25 cellular contexts compared by ENCODE assay signal in the genomic region with DNA sequence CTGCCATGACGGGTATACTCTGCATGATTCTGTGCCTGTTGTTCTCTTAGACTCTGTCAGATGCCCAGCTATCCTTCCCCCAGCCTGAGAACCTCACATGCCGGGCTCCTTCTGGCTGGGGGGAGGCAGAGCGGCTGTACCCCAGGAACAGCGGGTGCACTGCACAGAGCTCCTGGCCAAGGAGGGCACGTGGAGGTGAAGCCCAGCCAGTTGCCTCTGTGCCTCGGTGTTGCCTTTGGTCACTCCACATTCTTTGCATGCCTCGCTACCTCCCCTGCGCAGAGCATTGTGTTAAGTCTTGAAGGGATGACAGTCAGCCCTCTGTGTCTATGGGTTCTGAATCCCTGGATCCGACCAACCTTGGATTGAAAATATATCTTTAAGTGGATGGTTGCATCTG.
DNase-seq lines count a peak whose midpoint lies in the region; ATAC-seq, FAIRE-seq and TF ChIP-seq lines count a peak whose summit lies in the region.
"Had no signal": no experiment of that assay in that cellular context is flagged by ENCODE, and none has a peak within 500 bp of the region (broad histone marks: within the 10 kb centered on the region; RNA-seq: fewer than 3 reads in every experiment).

No MANE protein-coding gene starts in this region.

- CTCF ChIA-PET in H1 (lab: Charles Lee; ENCODE audit: partially characterized antibody), result interaction anchor here (1.0 to 1.2 kb wide), 2 partner anchors 35 to 70 kb away, joined by 3 to 4 read pairs; no protein-coding TSS in a partner anchor

- H2AFZ ChIP-seq in H1 (ENCODE audit: low read length), result no peak overlapping the region
- H2AFZ ChIP-seq: GM23248 had no signal

- H3K4me2 ChIP-seq in H1 (ENCODE audit: insufficient read depth in 1 of 2, low read depth in 2 of 2, low read length in 2 of 2), result no peak overlapping the region

- H3K14ac ChIP-seq in H1 (ENCODE audit: insufficient read length), result no peak overlapping the region

- DNase-seq in H1 (ENCODE audit: low read depth in 1 of 2, low spot score in 2 of 2) (no peak), heart left ventricle (no peak), kidney (peak; percentile 46), spleen (peak; percentile 49), NCI-H2107 treated with DMSO at 0.1 percent for 48 hours (lab: John Stamatoyannopoulos, UW; ENCODE audit: unreplicated experiment) (no peak), activated gamma-delta T cell treated with Interleukin-2 at 50 U/mL for 16 hours (no peak)
- DNase-seq: BE2C; EL; GM23248; HCEC 1CT; MM.1S; NCI-H1092; NCI-H1436; NCI-H187 treated with DMSO at 0.1 percent for 48 hours; NCI-H2107; NCI-H2227 treated with DMSO at 0.1 percent for 48 hours; NCI-H510A; NCI-H748 treated with DMSO at 0.1 percent for 48 hours; NK-92 treated with Interleukin-12 subunit alpha and Interleukin-12 subunit beta, amount 100 ng/mL, for 24 hours; SHP77 had no signal

- H3K4me3 ChIP-seq in H1 (ENCODE audit: extremely low read depth in 1 of 4, insufficient read depth in 2 of 4, low read depth in 3 of 4, low read length in 4 of 4) (no peak overlapping the region), heart left ventricle (no peak overlapping the region), kidney (ENCODE audit: low read length in 2 of 2) (no peak overlapping the region), spleen (no peak overlapping the region)
- H3K4me3 ChIP-seq: GM12878, GM23248, K562 had no signal

- no peaks in the 10 kb centered on the region for H3K23me2 ChIP-seq in H1 (ENCODE audit: low read depth, low read length)

- H4K91ac ChIP-seq in H1 (replicated peaks; ENCODE audit: insufficient read length, low read length), result no peak overlapping the region

- H3K23ac ChIP-seq in H1 (ENCODE audit: insufficient read length), result no peak overlapping the region

- no peak overlapping the region for H3K9ac ChIP-seq in H1 (replicated peaks in 1 of 4; ENCODE audit: extremely low read depth in 1 of 4, low read depth in 3 of 4, low read length in 3 of 4)
- no peak overlapping the region for H3K9ac ChIP-seq in kidney (ENCODE audit: low read length in 2 of 2)
- H3K9ac ChIP-seq: GM23248 had no signal

- TF ChIP-seq POLR2A in H1 (IDR thresholded peaks at IDR 0.05; ENCODE audit: control extremely low read depth in 1 of 2, low read depth in 2 of 2, low read length in 2 of 2), result no peak
- TF ChIP-seq POLR2A in heart left ventricle (IDR thresholded peaks at IDR 0.05), result no peak
- no peak for TF ChIP-seq POLR2A in spleen (IDR thresholded peaks at IDR 0.05)

- peak overlapping the region; percentile 18; the same call in 1 of the 2 replicates for H2BK12ac ChIP-seq in H1 (ENCODE audit: low read depth, low read length)

- H4K8ac ChIP-seq in H1 (ENCODE audit: extremely low read depth, insufficient read depth, low read length), result no peak overlapping the region

- H3K18ac ChIP-seq in H1 (ENCODE audit: extremely low read depth, low read length), result no peak overlapping the region

- H2BK5ac ChIP-seq in H1 (ENCODE audit: low read depth, low read length), result no peak overlapping the region; the same call in 1 of the 2 replicates

- H3K79me2 ChIP-seq in H1 (ENCODE audit: control insufficient read depth in 1 of 2, insufficient read depth in 2 of 2, low read length in 2 of 2), result no peaks in the 10 kb centered on the region

- H2AK5ac ChIP-seq in H1 (ENCODE audit: low read depth, low read length), result no peak overlapping the region

- TF ChIP-seq RAD21 in H1 (IDR thresholded peaks at IDR 0.05 in 1 of 2, conservative IDR thresholded peaks at IDR 0.05 in 1 of 2; ENCODE audit: low read depth in 2 of 2, low read length in 2 of 2), result no peak

- POLR2A ChIA-PET in H1 (lab: Charles Lee; ENCODE audit: partially characterized antibody), result interaction anchor here (0.6 to 1.4 kb wide), 2 partner anchors 15 to 28 kb away, joined by 3 read pairs; no protein-coding TSS in a partner anchor

- H3K9me3 ChIP-seq in H1 (ENCODE audit: insufficient read depth in 2 of 2, low read depth in 1 of 2, low read length in 1 of 2) (no peaks in the 10 kb centered on the region), heart left ventricle (no peaks in the 10 kb centered on the region), kidney (ENCODE audit: control insufficient read depth in 1 of 2, low read length in 2 of 2) (no peaks in the 10 kb centered on the region), spleen (no peaks in the 10 kb centered on the region)
- H3K9me3 ChIP-seq: BE2C had no signal

- no peaks in the 10 kb centered on the region for H4K20me1 ChIP-seq in H1 (replicated peaks in 1 of 2; ENCODE audit: control insufficient read depth in 1 of 2, insufficient read depth in 2 of 2, low read length in 2 of 2)

- H3K56ac ChIP-seq in H1 (replicated peaks; ENCODE audit: insufficient read length, low read depth, low read length), result no peak overlapping the region

- FAIRE-seq in H1 (lab: Jason Lieb, UNC) (peak; percentile 45), kidney (lab: Jason Lieb, UNC) (no peak)
- FAIRE-seq: GM12878, HepG2, K562 had no signal

- peak in 3 of 4 donors; percentile 30 to 78 (median 62) for ATAC-seq in heart left ventricle
- no peak for ATAC-seq in HG02981 (IDR thresholded peaks at IDR 0.05; ENCODE audit: unreplicated experiment)
- ATAC-seq: GM12878, HepG2, K562 had no signal

- no peak overlapping the region for H2BK120ac ChIP-seq in H1 (replicated peaks; ENCODE audit: low read depth, low read length)

- no peaks in the 10 kb centered on the region for H3K79me1 ChIP-seq in H1 (ENCODE audit: low read depth, low read length)

- no peak overlapping the region for H3K4ac ChIP-seq in H1 (replicated peaks; ENCODE audit: insufficient read length, low read depth, low read length)

- no peak overlapping the region for H2BK20ac ChIP-seq in H1 (ENCODE audit: low read length)

- H4K5ac ChIP-seq in H1 (ENCODE audit: insufficient read length, low read depth, low read length), result no peak overlapping the region

- 70% methylated on average over 9 of the region's 9 CpGs; no CpG with 5 or more reads in 1 of the 2 experiments for WGBS in H1 (ENCODE audit: extremely low coverage in 1 of 2, insufficient coverage in 1 of 2, insufficient read length in 1 of 2, insufficient replicate concordance in 2 of 2, low coverage in 1 of 2, low lambda C conversion rate in 2 of 2, missing lambda C conversion rate in 1 of 2), 2 experiments
- WGBS in heart left ventricle, 4 donors, result 48 to 65% (median 58%) methylated on average over 8 to 9 of the region's 9 CpGs
- WGBS in spleen, 5 donors, result 77 to 82% (median 79%) methylated on average over 7 to 9 of the region's 9 CpGs

- H3K36me3 ChIP-seq in H1 (ENCODE audit: control insufficient read depth in 2 of 4, insufficient read depth in 4 of 4, low read length in 3 of 4), result no peaks in the 10 kb centered on the region
- H3K36me3 ChIP-seq in heart left ventricle, result no peaks in the 10 kb centered on the region
- no peaks in the 10 kb centered on the region for H3K36me3 ChIP-seq in kidney (ENCODE audit: control insufficient read depth in 1 of 2, insufficient read depth in 2 of 2, low read length in 2 of 2)
- H3K36me3 ChIP-seq in spleen, result peaks cover 0 to 4% (median 0%) of the 10 kb centered on the region in 6 donors
- H3K36me3 ChIP-seq: BE2C had no signal

- H3K27ac ChIP-seq in H1 (ENCODE audit: low read depth, low read length) (no peak overlapping the region), heart left ventricle (peak overlapping the region in 2 of 12 donors; percentile 1 to 13), kidney (ENCODE audit: low read depth in 2 of 2, low read length in 2 of 2) (no peak overlapping the region), spleen (no peak overlapping the region)
- H3K27ac ChIP-seq: GM23248, HL-60 had no signal

- no peak for TF ChIP-seq CTCF in H1 (IDR thresholded peaks at IDR 0.05; ENCODE audit: control extremely low read depth in 1 of 3, insufficient read depth in 1 of 3, low read depth in 1 of 3, low read length in 3 of 3)
- no peak for TF ChIP-seq CTCF in heart left ventricle (IDR thresholded peaks at IDR 0.05)
- TF ChIP-seq CTCF in kidney (IDR thresholded peaks at IDR 0.05; ENCODE audit: borderline replicate concordance, extremely low read depth, insufficient read depth), result no peak
- no peak for TF ChIP-seq CTCF in spleen (IDR thresholded peaks at IDR 0.05 in 8 of 11, conservative IDR thresholded peaks at IDR 0.05 in 3 of 11)

- no peak for TF ChIP-seq EP300 in H1 (IDR thresholded peaks at IDR 0.05; ENCODE audit: borderline replicate concordance in 1 of 2, low read depth in 2 of 2, low read length in 2 of 2)

- H3K4me1 ChIP-seq in H1 (replicated peaks in 1 of 4; ENCODE audit: control insufficient read depth in 3 of 4, insufficient read depth in 4 of 4, low read length in 3 of 4), result peaks cover 0 to 1% (median 0%) of the 10 kb centered on the region in 4 experiments; a peak in 3 of 7 replicates
- peaks cover 0 to 18% (median 4%) of the 10 kb centered on the region in 12 donors for H3K4me1 ChIP-seq in heart left ventricle
- no peaks in the 10 kb centered on the region for H3K4me1 ChIP-seq in kidney (ENCODE audit: control insufficient read depth in 1 of 2, insufficient read depth in 1 of 2, low read depth in 1 of 2, low read length in 2 of 2)
- no peaks in the 10 kb centered on the region for H3K4me1 ChIP-seq in spleen
- H3K4me1 ChIP-seq: BE2C had no signal

- H3K27me3 ChIP-seq in H1 (replicated peaks in 1 of 4; ENCODE audit: control insufficient read depth in 3 of 4, extremely low read depth in 1 of 4, insufficient read depth in 3 of 4, low read length in 3 of 4), result no peaks in the 10 kb centered on the region
- no peaks in the 10 kb centered on the region for H3K27me3 ChIP-seq in heart left ventricle
- peaks cover 0 to 4% (median 0%) of the 10 kb centered on the region in 7 donors for H3K27me3 ChIP-seq in spleen (replicated peaks in 1 of 7)

- no peak overlapping the region for H2BK15ac ChIP-seq in H1 (ENCODE audit: low read length)

- intact Hi-C loops in heart left ventricle (cut with DNase I), result no loop called here
- intact Hi-C loops in kidney (cut with DNase I), result no loop called here
- intact Hi-C loops in spleen (cut with DNase I; ENCODE audit: low total_unique reads), result no loop called here

TF ChIP-seq in H1, 55 proteins besides CTCF, POLR2A, EP300 and RAD21 (continues in another document):
- TF ChIP-seq GTF2F1 (IDR thresholded peaks at IDR 0.05; ENCODE audit: borderline replicate concordance, low read depth, low read length) (no peak), TEAD4 (IDR thresholded peaks at IDR 0.05; ENCODE audit: low read depth, low read length) (peak; percentile 96)
- TF ChIP-seq, protein P1, sequence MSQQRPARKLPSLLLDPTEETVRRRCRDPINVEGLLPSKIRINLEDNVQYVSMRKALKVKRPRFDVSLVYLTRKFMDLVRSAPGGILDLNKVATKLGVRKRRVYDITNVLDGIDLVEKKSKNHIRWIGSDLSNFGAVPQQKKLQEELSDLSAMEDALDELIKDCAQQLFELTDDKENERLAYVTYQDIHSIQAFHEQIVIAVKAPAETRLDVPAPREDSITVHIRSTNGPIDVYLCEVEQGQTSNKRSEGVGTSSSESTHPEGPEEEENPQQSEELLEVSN (IDR thresholded peaks at IDR 0.05), result 0 out of 2 replicates have a peak, but pooled peaks have one; percentile 25
- TF ChIP-seq, protein P2, sequence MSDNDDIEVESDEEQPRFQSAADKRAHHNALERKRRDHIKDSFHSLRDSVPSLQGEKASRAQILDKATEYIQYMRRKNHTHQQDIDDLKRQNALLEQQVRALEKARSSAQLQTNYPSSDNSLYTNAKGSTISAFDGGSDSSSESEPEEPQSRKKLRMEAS (IDR thresholded peaks at IDR 0.05), result peak; percentile 81

Comparison
In these comparisons a context has a peak if more than half of its experiments do, and no peak if none do; other contexts are left out.
1. DNase-seq: peak in kidney (single experiment) and spleen (single experiment); none in H1 (0 of 2), heart left ventricle (0 of 5), NCI-H2107 treated with DMSO at 0.1 percent for 48 hours (single experiment) and activated gamma-delta T cell treated with Interleukin-2 at 50 U/mL for 16 hours (single experiment).